ENCODE assay signal across 25 cellular contexts in genomic region chr5:171029401-171029800, GRCh38.
"Had no signal": no experiment of that assay in that cellular context is flagged by ENCODE, and none has a peak within 500 bp of the region (broad histone marks: within the 10 kb centered on the region; RNA-seq: fewer than 3 reads in every experiment).

No MANE protein-coding gene starts in this region.

- DNase-seq: dermis blood vessel endothelial cell; dorsolateral prefrontal cortex; effector CD4-positive, alpha-beta T cell; effector memory CD4-positive, alpha-beta T cell; erythroblast; esophagus squamous epithelium; foreskin fibroblast; heart left ventricle; hypothalamus; immature natural killer cell; islet precursor cell; kidney; kidney glomerular epithelial cell; left colon; left lung; left ventricle myocardium superior; lower lobe of right lung; mesendoderm; midbrain; naive thymus-derived CD4-positive, alpha-beta T cell had no signal

- H3K36me3 ChIP-seq: esophagus squamous epithelium, heart left ventricle, left lung, lower lobe of right lung had no signal

- H3K4me1 ChIP-seq: esophagus squamous epithelium, gastroesophageal sphincter, heart left ventricle, left lung, lower lobe of right lung had no signal

- H3K4me3 ChIP-seq: coronary artery, dorsolateral prefrontal cortex, esophagus squamous epithelium, gastroesophageal sphincter, heart left ventricle, hepatocyte, left lung, lower lobe of right lung had no signal

- ATAC-seq: esophagus mucosa; gastroesophageal sphincter; heart left ventricle; left colon; left lung; left ventricle myocardium superior; lower lobe of right lung; naive thymus-derived CD4-positive, alpha-beta T cell had no signal

- H3K27me3 ChIP-seq: dorsolateral prefrontal cortex, esophagus squamous epithelium, gastroesophageal sphincter, heart left ventricle, hepatocyte, left lung had no signal

- H3K9me3 ChIP-seq: esophagus squamous epithelium, gastroesophageal sphincter, left lung, lower lobe of right lung had no signal

- H3K27ac ChIP-seq: coronary artery, dorsolateral prefrontal cortex, epithelial cell of prostate, esophagus squamous epithelium, gastroesophageal sphincter, heart left ventricle, hepatocyte, left lung, lower lobe of right lung had no signal
